Comparison of ENCODE assay signal across 1 cellular context in the genomic region with DNA sequence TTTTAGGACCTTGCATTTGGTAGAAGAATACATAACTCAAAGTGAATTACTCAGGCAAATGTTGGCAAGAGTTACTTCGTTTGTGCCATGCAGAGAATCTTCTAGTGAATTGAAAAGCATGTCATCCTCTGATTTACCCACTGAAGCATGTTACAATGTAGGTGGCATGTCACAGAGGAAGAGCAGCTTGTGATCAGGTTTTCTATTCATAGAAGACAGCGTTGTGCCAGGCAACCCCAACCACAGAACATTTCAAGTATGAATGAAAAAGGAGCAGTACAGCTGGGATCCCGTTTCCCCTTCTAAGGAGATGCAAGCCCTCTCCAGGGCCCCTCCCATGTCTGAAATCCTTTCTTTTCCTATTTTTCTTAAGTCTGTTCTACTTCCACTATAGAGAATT.
TF ChIP-seq lines count a peak whose summit lies in the region.

No MANE protein-coding gene starts in this region.

TF ChIP-seq in WTC11, 78 proteins besides CTCF, POLR2A, EP300 and RAD21 (continued from another document):
- TF ChIP-seq FOXP4 (CRISPR knock-in tag; IDR thresholded peaks at IDR 0.05) (no peak), ZNF416 (CRISPR knock-in tag; IDR thresholded peaks at IDR 0.05) (no peak), JAZF1 (CRISPR knock-in tag; IDR thresholded peaks at IDR 0.05) (no peak), ETV6 (CRISPR knock-in tag; IDR thresholded peaks at IDR 0.05) (no peak), CREM (CRISPR knock-in tag; IDR thresholded peaks at IDR 0.05) (no peak), FOXJ3 (CRISPR knock-in tag; IDR thresholded peaks at IDR 0.05; ENCODE audit: borderline replicate concordance) (no peak), ZNF121 (CRISPR knock-in tag; IDR thresholded peaks at IDR 0.05) (no peak), ATF6 (CRISPR knock-in tag; IDR thresholded peaks at IDR 0.05) (no peak), HMGA2 (CRISPR knock-in tag; IDR thresholded peaks at IDR 0.05) (no peak), NFE2L1 (CRISPR knock-in tag; IDR thresholded peaks at IDR 0.05) (no peak), MXD4 (CRISPR knock-in tag; IDR thresholded peaks at IDR 0.05; ENCODE audit: borderline replicate concordance) (no peak), TP53 (CRISPR knock-in tag; IDR thresholded peaks at IDR 0.05) (no peak), PRDM15 (CRISPR knock-in tag; IDR thresholded peaks at IDR 0.05) (no peak)
